1 cellular context compared by ENCODE assay signal in genomic region chr11:86442420-86442819, GRCh38.
TF ChIP-seq lines count a peak whose summit lies in the region.

No MANE protein-coding gene starts in this region.

TF ChIP-seq in HepG2, 621 proteins besides CTCF, POLR2A, EP300 and RAD21 (continued from another document):
- no peak for TF ChIP-seq REST (IDR thresholded peaks at IDR 0.05; ENCODE audit: borderline replicate concordance in 1 of 2, low read depth in 1 of 2, low read length in 2 of 2)
- TF ChIP-seq ZNF543 (CRISPR knock-in tag; IDR thresholded peaks at IDR 0.05), result no peak
